In genomic region chr11:38274031-38274430, GRCh38 we compare ENCODE assay signal across 13 cellular contexts.
"Had no signal": no experiment of that assay in that cellular context is flagged by ENCODE, and none has a peak within 500 bp of the region (broad histone marks: within the 10 kb centered on the region; RNA-seq: fewer than 3 reads in every experiment).

No MANE protein-coding gene starts in this region.

- DNase-seq: activated CD4-positive, alpha-beta T cell treated with anti-CD3 and anti-CD28 coated beads, Interleukin-2, amount 50 U/mL, for 1 hour; activated naive CD4-positive, alpha-beta T cell treated with anti-CD3 and anti-CD28 coated beads, Interleukin-2, amount 10 ng/mL, durations not matched to agents 7 days and 5 days; activated T-cell treated with anti-CD3 and anti-CD28 coated beads for 4 hours; brain microvascular endothelial cell; dorsolateral prefrontal cortex; foreskin melanocyte; head of caudate nucleus; stimulated activated CD4-positive, alpha-beta T cell treated with anti-CD3 and anti-CD28 coated beads, Interleukin-4, amount 100 ng/mL, for 4 hours; stomach; T-helper 17 cell had no signal

- H3K4me3 ChIP-seq: dorsolateral prefrontal cortex, stomach had no signal

- H3K4me1 ChIP-seq: parathyroid adenoma, stomach had no signal

- H3K36me3 ChIP-seq: brain microvascular endothelial cell, stomach had no signal

- H3K27ac ChIP-seq: brain microvascular endothelial cell, dorsolateral prefrontal cortex, parathyroid adenoma, stomach had no signal

- FAIRE-seq: islet of Langerhans, urothelium cell line had no signal

- H3K27me3 ChIP-seq: brain microvascular endothelial cell, dorsolateral prefrontal cortex, stomach had no signal
